9 cellular contexts compared by ENCODE assay signal in genomic region chr14:69090187-69090789, GRCh38.
DNase-seq lines count a peak whose midpoint lies in the region; ATAC-seq and TF ChIP-seq lines count a peak whose summit lies in the region.
"Had no signal": no experiment of that assay in that cellular context is flagged by ENCODE, and none has a peak within 500 bp of the region (broad histone marks: within the 10 kb centered on the region; RNA-seq: fewer than 3 reads in every experiment).

No MANE protein-coding gene starts in this region.

- in situ Hi-C loops in KBM-7 (cut with MboI; ENCODE audit: low pct_unique_long_range_greater_than_20kb, low sequenced_read_pairs): loop anchor here (25.0 kb wide), 1 partner anchor 178 kb away; no protein-coding TSS in a partner anchor

- ATAC-seq in HG03280 (IDR thresholded peaks at IDR 0.05; ENCODE audit: unreplicated experiment) (no peak), HG03571 (IDR thresholded peaks at IDR 0.05; ENCODE audit: unreplicated experiment) (no peak)

- H3K36me3 ChIP-seq in spleen: peaks cover 0 to 92% (median 36%) of the 10 kb centered on the region in 6 donors

- no peak for TF ChIP-seq POLR2A in spleen (IDR thresholded peaks at IDR 0.05)

- peaks cover 0 to 24% (median 5%) of the 10 kb centered on the region in 6 donors for H3K4me1 ChIP-seq in spleen

- 86 to 93% (median 91%) methylated on average over 4 of the region's 4 CpGs for WGBS in spleen, 5 donors

- H3K27me3 ChIP-seq in spleen (replicated peaks in 1 of 7): no peaks in the 10 kb centered on the region

- DNase-seq in NCI-H1417 (lab: John Stamatoyannopoulos, UW) (peak; percentile 12 to 57 (median 32)), NCI-H1417 treated with DMSO at 0.1 percent for 48 hours (lab: John Stamatoyannopoulos, UW) (no peak), KBM-7 (peak; percentile 38), foreskin fibroblast (peak in 1 of 2 donors; percentile 54), spleen (no peak)

- H3K4me3 ChIP-seq in foreskin fibroblast (ENCODE audit: low read depth in 1 of 2, low read length in 2 of 2) (no peak overlapping the region), spleen (no peak overlapping the region)
- H3K4me3 ChIP-seq: skin epidermis had no signal

- TF ChIP-seq CTCF in VCaP (conservative IDR thresholded peaks at IDR 0.05) (peak; percentile 85), foreskin fibroblast (IDR thresholded peaks at IDR 0.05; ENCODE audit: low read depth, low read length) (peak; percentile 73), spleen (IDR thresholded peaks at IDR 0.05 in 8 of 11, conservative IDR thresholded peaks at IDR 0.05 in 3 of 11) (peak in 9 of 11 experiments; percentile 32 to 73 (median 54))

- intact Hi-C loops in spleen (cut with DNase I; ENCODE audit: low total_unique reads): no loop called here

- no peaks in the 10 kb centered on the region for H3K9me3 ChIP-seq in spleen

- H3K27ac ChIP-seq in VCaP (no peak overlapping the region), spleen (no peak overlapping the region)

Comparison
In these comparisons a context has a peak if more than half of its experiments do, and no peak if none do; other contexts are left out.
1. DNase-seq: peak in NCI-H1417 (3 of 3) and KBM-7 (single experiment); none in NCI-H1417 treated with DMSO at 0.1 percent for 48 hours (single experiment) and spleen (single experiment).
2. Peak in every context shown above with its lines, with median percentiles within 50 percentile points of each other: CTCF ChIP-seq.